In the genomic region with DNA sequence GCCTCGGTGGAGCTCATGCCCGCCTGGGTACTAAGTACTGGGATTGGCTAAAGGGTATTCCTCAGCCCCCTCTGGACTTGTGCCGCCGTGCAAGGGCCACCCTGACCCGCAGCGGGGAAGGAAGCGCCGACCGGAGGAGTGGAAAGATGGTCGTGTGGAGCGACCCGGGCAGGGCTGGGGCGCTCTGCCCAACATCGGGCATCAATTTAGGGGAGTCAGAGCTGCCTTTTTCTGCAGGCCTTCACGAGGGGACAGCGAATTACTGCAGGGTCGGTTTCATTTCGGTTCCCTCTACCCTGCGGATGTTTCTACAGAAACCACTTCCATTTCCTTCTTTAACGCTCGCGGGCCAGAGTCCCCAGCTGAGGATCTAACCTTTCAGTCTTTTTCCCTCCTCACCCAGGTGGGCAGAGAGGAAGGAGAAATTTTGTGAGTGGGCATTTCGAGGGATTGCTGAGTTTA, we compare ENCODE assay signal across 1 cellular context.
TF ChIP-seq lines count a peak whose summit lies in the region.

No MANE protein-coding gene starts in this region.

TF ChIP-seq in HepG2, 621 proteins besides CTCF, POLR2A, EP300 and RAD21 (continued from another document and continues in another):
- TF ChIP-seq, protein P1, sequence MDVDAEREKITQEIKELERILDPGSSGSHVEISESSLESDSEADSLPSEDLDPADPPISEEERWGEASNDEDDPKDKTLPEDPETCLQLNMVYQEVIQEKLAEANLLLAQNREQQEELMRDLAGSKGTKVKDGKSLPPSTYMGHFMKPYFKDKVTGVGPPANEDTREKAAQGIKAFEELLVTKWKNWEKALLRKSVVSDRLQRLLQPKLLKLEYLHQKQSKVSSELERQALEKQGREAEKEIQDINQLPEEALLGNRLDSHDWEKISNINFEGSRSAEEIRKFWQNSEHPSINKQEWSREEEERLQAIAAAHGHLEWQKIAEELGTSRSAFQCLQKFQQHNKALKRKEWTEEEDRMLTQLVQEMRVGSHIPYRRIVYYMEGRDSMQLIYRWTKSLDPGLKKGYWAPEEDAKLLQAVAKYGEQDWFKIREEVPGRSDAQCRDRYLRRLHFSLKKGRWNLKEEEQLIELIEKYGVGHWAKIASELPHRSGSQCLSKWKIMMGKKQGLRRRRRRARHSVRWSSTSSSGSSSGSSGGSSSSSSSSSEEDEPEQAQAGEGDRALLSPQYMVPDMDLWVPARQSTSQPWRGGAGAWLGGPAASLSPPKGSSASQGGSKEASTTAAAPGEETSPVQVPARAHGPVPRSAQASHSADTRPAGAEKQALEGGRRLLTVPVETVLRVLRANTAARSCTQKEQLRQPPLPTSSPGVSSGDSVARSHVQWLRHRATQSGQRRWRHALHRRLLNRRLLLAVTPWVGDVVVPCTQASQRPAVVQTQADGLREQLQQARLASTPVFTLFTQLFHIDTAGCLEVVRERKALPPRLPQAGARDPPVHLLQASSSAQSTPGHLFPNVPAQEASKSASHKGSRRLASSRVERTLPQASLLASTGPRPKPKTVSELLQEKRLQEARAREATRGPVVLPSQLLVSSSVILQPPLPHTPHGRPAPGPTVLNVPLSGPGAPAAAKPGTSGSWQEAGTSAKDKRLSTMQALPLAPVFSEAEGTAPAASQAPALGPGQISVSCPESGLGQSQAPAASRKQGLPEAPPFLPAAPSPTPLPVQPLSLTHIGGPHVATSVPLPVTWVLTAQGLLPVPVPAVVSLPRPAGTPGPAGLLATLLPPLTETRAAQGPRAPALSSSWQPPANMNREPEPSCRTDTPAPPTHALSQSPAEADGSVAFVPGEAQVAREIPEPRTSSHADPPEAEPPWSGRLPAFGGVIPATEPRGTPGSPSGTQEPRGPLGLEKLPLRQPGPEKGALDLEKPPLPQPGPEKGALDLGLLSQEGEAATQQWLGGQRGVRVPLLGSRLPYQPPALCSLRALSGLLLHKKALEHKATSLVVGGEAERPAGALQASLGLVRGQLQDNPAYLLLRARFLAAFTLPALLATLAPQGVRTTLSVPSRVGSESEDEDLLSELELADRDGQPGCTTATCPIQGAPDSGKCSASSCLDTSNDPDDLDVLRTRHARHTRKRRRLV (CRISPR knock-in tag; IDR thresholded peaks at IDR 0.05) = no peak
- no peak for TF ChIP-seq MEF2D (CRISPR knock-in tag; IDR thresholded peaks at IDR 0.05)
- TF ChIP-seq FOXC1 (CRISPR knock-in tag; IDR thresholded peaks at IDR 0.05; ENCODE audit: borderline replicate concordance) = no peak
- TF ChIP-seq, protein P2, sequence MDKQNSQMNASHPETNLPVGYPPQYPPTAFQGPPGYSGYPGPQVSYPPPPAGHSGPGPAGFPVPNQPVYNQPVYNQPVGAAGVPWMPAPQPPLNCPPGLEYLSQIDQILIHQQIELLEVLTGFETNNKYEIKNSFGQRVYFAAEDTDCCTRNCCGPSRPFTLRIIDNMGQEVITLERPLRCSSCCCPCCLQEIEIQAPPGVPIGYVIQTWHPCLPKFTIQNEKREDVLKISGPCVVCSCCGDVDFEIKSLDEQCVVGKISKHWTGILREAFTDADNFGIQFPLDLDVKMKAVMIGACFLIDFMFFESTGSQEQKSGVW (CRISPR knock-in tag; IDR thresholded peaks at IDR 0.05; ENCODE audit: borderline replicate concordance) = no peak
- TF ChIP-seq, protein P3, sequence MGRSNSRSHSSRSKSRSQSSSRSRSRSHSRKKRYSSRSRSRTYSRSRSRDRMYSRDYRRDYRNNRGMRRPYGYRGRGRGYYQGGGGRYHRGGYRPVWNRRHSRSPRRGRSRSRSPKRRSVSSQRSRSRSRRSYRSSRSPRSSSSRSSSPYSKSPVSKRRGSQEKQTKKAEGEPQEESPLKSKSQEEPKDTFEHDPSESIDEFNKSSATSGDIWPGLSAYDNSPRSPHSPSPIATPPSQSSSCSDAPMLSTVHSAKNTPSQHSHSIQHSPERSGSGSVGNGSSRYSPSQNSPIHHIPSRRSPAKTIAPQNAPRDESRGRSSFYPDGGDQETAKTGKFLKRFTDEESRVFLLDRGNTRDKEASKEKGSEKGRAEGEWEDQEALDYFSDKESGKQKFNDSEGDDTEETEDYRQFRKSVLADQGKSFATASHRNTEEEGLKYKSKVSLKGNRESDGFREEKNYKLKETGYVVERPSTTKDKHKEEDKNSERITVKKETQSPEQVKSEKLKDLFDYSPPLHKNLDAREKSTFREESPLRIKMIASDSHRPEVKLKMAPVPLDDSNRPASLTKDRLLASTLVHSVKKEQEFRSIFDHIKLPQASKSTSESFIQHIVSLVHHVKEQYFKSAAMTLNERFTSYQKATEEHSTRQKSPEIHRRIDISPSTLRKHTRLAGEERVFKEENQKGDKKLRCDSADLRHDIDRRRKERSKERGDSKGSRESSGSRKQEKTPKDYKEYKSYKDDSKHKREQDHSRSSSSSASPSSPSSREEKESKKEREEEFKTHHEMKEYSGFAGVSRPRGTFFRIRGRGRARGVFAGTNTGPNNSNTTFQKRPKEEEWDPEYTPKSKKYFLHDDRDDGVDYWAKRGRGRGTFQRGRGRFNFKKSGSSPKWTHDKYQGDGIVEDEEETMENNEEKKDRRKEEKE (IDR thresholded peaks at IDR 0.05) = no peak
- no peak for TF ChIP-seq ZFYVE20 (CRISPR knock-in tag; IDR thresholded peaks at IDR 0.05; ENCODE audit: borderline replicate concordance, low read depth)
- TF ChIP-seq, protein P4, sequence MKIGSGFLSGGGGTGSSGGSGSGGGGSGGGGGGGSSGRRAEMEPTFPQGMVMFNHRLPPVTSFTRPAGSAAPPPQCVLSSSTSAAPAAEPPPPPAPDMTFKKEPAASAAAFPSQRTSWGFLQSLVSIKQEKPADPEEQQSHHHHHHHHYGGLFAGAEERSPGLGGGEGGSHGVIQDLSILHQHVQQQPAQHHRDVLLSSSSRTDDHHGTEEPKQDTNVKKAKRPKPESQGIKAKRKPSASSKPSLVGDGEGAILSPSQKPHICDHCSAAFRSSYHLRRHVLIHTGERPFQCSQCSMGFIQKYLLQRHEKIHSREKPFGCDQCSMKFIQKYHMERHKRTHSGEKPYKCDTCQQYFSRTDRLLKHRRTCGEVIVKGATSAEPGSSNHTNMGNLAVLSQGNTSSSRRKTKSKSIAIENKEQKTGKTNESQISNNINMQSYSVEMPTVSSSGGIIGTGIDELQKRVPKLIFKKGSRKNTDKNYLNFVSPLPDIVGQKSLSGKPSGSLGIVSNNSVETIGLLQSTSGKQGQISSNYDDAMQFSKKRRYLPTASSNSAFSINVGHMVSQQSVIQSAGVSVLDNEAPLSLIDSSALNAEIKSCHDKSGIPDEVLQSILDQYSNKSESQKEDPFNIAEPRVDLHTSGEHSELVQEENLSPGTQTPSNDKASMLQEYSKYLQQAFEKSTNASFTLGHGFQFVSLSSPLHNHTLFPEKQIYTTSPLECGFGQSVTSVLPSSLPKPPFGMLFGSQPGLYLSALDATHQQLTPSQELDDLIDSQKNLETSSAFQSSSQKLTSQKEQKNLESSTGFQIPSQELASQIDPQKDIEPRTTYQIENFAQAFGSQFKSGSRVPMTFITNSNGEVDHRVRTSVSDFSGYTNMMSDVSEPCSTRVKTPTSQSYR (CRISPR knock-in tag; IDR thresholded peaks at IDR 0.05; ENCODE audit: borderline replicate concordance) = no peak
- no peak for TF ChIP-seq RFXAP (CRISPR knock-in tag; IDR thresholded peaks at IDR 0.05; ENCODE audit: borderline replicate concordance)
- TF ChIP-seq ZNF678 (CRISPR knock-in tag; IDR thresholded peaks at IDR 0.05) = no peak
- 0 out of 2 replicates have a peak, but pooled peaks have one; percentile 13 for TF ChIP-seq ZNF235 (CRISPR knock-in tag; IDR thresholded peaks at IDR 0.05; ENCODE audit: borderline replicate concordance)
- TF ChIP-seq NCOA5 (CRISPR knock-in tag; IDR thresholded peaks at IDR 0.05) = no peak
- 0 out of 2 replicates have a peak, but pooled peaks have one; percentile 11 for TF ChIP-seq ZBTB38 (CRISPR knock-in tag; IDR thresholded peaks at IDR 0.05)
- TF ChIP-seq, protein P5, sequence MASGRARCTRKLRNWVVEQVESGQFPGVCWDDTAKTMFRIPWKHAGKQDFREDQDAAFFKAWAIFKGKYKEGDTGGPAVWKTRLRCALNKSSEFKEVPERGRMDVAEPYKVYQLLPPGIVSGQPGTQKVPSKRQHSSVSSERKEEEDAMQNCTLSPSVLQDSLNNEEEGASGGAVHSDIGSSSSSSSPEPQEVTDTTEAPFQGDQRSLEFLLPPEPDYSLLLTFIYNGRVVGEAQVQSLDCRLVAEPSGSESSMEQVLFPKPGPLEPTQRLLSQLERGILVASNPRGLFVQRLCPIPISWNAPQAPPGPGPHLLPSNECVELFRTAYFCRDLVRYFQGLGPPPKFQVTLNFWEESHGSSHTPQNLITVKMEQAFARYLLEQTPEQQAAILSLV (CRISPR knock-in tag; IDR thresholded peaks at IDR 0.05; ENCODE audit: borderline replicate concordance) = no peak
- no peak for TF ChIP-seq GPN1 (CRISPR knock-in tag; IDR thresholded peaks at IDR 0.05; ENCODE audit: borderline replicate concordance)
- TF ChIP-seq ZNF878 (CRISPR knock-in tag; IDR thresholded peaks at IDR 0.05) = no peak
- TF ChIP-seq, protein P6, sequence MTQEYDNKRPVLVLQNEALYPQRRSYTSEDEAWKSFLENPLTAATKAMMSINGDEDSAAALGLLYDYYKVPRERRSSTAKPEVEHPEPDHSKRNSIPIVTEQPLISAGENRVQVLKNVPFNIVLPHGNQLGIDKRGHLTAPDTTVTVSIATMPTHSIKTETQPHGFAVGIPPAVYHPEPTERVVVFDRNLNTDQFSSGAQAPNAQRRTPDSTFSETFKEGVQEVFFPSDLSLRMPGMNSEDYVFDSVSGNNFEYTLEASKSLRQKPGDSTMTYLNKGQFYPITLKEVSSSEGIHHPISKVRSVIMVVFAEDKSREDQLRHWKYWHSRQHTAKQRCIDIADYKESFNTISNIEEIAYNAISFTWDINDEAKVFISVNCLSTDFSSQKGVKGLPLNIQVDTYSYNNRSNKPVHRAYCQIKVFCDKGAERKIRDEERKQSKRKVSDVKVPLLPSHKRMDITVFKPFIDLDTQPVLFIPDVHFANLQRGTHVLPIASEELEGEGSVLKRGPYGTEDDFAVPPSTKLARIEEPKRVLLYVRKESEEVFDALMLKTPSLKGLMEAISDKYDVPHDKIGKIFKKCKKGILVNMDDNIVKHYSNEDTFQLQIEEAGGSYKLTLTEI (CRISPR knock-in tag; conservative IDR thresholded peaks at IDR 0.05) = no peak
- TF ChIP-seq, protein P7, sequence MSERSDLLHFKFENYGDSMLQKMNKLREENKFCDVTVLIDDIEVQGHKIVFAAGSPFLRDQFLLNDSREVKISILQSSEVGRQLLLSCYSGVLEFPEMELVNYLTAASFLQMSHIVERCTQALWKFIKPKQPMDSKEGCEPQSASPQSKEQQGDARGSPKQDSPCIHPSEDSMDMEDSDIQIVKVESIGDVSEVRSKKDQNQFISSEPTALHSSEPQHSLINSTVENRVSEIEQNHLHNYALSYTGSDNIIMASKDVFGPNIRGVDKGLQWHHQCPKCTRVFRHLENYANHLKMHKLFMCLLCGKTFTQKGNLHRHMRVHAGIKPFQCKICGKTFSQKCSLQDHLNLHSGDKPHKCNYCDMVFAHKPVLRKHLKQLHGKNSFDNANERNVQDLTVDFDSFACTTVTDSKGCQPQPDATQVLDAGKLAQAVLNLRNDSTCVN (CRISPR knock-in tag; IDR thresholded peaks at IDR 0.05; ENCODE audit: borderline replicate concordance) = no peak
- TF ChIP-seq SAFB2 (CRISPR knock-in tag; IDR thresholded peaks at IDR 0.05; ENCODE audit: borderline replicate concordance, low read depth) = 0 out of 2 replicates have a peak, but pooled peaks have one; percentile 11
- no peak for TF ChIP-seq FOXA3 (CRISPR knock-in tag; IDR thresholded peaks at IDR 0.05)
- no peak for TF ChIP-seq RELA (CRISPR knock-in tag; IDR thresholded peaks at IDR 0.05)
- TF ChIP-seq ZNF776 (CRISPR knock-in tag; IDR thresholded peaks at IDR 0.05) = no peak
- TF ChIP-seq NR2F2 (IDR thresholded peaks at IDR 0.05; ENCODE audit: borderline replicate concordance, low read depth) = no peak
- TF ChIP-seq, protein P8, sequence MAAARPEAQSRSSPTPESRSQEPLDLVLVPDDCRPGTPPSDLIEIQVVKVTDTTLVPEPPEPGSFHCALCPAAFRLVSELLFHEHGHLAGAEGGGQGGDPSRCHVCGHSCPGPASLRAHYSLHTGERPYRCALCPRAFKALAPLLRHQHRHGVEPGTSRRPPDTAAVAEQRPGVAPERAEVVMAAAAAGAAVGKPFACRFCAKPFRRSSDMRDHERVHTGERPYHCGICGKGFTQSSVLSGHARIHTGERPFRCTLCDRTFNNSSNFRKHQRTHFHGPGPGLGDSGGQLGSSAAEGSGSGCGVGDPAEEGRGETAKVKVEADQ (CRISPR knock-in tag; IDR thresholded peaks at IDR 0.05; ENCODE audit: borderline replicate concordance) = no peak
- no peak for TF ChIP-seq SUZ12 (IDR thresholded peaks at IDR 0.05; ENCODE audit: low read depth, low read length)
- TF ChIP-seq, protein P9, sequence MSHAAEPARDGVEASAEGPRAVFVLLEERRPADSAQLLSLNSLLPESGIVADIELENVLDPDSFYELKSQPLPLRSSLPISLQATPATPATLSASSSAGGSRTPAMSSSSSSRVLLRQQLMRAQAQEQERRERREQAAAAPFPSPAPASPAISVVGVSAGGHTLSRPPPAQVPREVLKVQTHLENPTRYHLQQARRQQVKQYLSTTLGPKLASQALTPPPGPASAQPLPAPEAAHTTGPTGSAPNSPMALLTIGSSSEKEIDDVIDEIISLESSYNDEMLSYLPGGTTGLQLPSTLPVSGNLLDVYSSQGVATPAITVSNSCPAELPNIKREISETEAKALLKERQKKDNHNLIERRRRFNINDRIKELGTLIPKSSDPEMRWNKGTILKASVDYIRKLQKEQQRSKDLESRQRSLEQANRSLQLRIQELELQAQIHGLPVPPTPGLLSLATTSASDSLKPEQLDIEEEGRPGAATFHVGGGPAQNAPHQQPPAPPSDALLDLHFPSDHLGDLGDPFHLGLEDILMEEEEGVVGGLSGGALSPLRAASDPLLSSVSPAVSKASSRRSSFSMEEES (CRISPR knock-in tag; IDR thresholded peaks at IDR 0.05) = no peak
- no peak for TF ChIP-seq JUND (CRISPR knock-in tag; IDR thresholded peaks at IDR 0.05)
- TF ChIP-seq MIXL1 (CRISPR knock-in tag; IDR thresholded peaks at IDR 0.05) = no peak
- TF ChIP-seq CEBPG (CRISPR knock-in tag; IDR thresholded peaks at IDR 0.05) = no peak
- no peak for TF ChIP-seq ZNF12 (CRISPR knock-in tag; IDR thresholded peaks at IDR 0.05)
- no peak for TF ChIP-seq NAIF1 (CRISPR knock-in tag; IDR thresholded peaks at IDR 0.05; ENCODE audit: borderline replicate concordance)
- no peak for TF ChIP-seq ETV5 (CRISPR knock-in tag; IDR thresholded peaks at IDR 0.05; ENCODE audit: borderline replicate concordance)
- no peak for TF ChIP-seq ZNF589 (CRISPR knock-in tag; conservative IDR thresholded peaks at IDR 0.05)
- TF ChIP-seq SRY (CRISPR knock-in tag; IDR thresholded peaks at IDR 0.05) = no peak
- TF ChIP-seq ELF1 (CRISPR knock-in tag; IDR thresholded peaks at IDR 0.05) = no peak
- TF ChIP-seq ARNT2 (CRISPR knock-in tag; IDR thresholded peaks at IDR 0.05; ENCODE audit: low read depth) = no peak
- peak; percentile 44; the same call in 1 of the 2 replicates for TF ChIP-seq SNAI1 (CRISPR knock-in tag; IDR thresholded peaks at IDR 0.05; ENCODE audit: borderline replicate concordance)
- TF ChIP-seq KDM5B (CRISPR knock-in tag; IDR thresholded peaks at IDR 0.05; ENCODE audit: borderline replicate concordance) = no peak; the same call in 1 of the 2 replicates
- peak; percentile 3 for TF ChIP-seq ASH2L (IDR thresholded peaks at IDR 0.05; ENCODE audit: insufficient read length, low read depth, low read length)
- TF ChIP-seq ZNF720 (CRISPR knock-in tag; IDR thresholded peaks at IDR 0.05) = no peak
- TF ChIP-seq ZNF331 (CRISPR knock-in tag; IDR thresholded peaks at IDR 0.05) = no peak
- TF ChIP-seq, protein P10, sequence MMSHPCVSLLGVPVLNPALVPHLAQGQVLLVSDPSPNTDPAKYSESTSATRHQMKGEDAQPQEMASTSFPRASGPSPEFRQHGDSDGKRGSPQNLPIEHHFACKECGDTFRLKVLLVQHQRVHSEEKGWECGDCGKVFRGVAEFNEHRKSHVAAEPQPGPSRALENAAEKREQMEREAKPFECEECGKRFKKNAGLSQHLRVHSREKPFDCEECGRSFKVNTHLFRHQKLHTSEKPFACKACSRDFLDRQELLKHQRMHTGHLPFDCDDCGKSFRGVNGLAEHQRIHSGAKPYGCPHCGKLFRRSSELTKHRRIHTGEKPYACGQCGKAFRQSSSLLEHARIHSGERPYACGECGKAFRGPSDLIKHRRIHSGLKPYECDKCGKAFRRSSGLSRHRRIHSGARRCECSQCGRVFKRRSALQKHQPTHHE (CRISPR knock-in tag; IDR thresholded peaks at IDR 0.05; ENCODE audit: borderline replicate concordance) = no peak
